ENCODE assay signal across 21 cellular contexts in the genomic region with DNA sequence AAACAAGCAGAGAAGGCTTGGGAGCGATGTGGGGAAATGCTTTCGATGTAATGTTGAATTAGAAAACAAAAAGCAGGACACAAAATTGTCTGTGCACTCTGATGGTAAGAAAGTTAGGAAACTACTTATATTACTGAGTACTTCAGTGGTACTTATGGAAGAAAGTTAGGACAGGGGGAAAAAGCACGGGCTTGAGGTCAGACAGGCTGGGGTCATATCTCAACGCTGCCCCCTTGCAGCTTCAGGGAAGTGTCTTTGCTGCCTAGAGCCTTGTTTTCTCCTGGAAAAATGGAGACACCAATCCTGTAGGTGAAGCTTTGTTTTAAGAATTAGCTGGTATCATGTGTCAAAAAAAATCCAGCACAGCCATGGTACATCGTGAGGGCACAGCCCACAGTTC. TPM values are rescaled to one million over a fixed set of nuclear protein-coding genes. Genes with fewer than 3 reads are reported as not detected.
DNase-seq lines count a peak whose midpoint lies in the region; ATAC-seq and TF ChIP-seq lines count a peak whose summit lies in the region.
"Had no signal": no experiment of that assay in that cellular context is flagged by ENCODE, and none has a peak within 500 bp of the region (broad histone marks: within the 10 kb centered on the region; RNA-seq: fewer than 3 reads in every experiment).

No MANE protein-coding gene starts in this region.

- H3K56ac ChIP-seq in IMR-90 (ENCODE audit: extremely low read depth, insufficient read depth, low read length): peak overlapping the region; percentile 12

- H3K23ac ChIP-seq in IMR-90 (ENCODE audit: low read depth, low read length): peak overlapping the region; percentile 48

- H3K27me3 ChIP-seq in BE2C (no peaks in the 10 kb centered on the region), IMR-90 (ENCODE audit: control insufficient read depth, insufficient read depth, low read length) (no peaks in the 10 kb centered on the region), fibroblast of lung (ENCODE audit: control insufficient read depth, insufficient read depth, low read length) (no peaks in the 10 kb centered on the region), osteoblast (ENCODE audit: insufficient read depth, low read length) (no peaks in the 10 kb centered on the region)
- H3K27me3 ChIP-seq: adrenal gland had no signal

- H3K79me1 ChIP-seq in IMR-90 (ENCODE audit: low read depth in 1 of 2, low read length in 2 of 2): peaks cover 30 to 66% of the 10 kb centered on the region in 2 experiments; a peak in 3 of 4 replicates

- H3K27ac ChIP-seq in IMR-90 (ENCODE audit: insufficient read depth, low read length) (peak overlapping the region; percentile 92; the same call in 1 of the 2 replicates), fibroblast of lung (ENCODE audit: insufficient read depth, low read length) (no peak overlapping the region), osteoblast (ENCODE audit: low read depth, low read length) (no peak overlapping the region)

- H3K14ac ChIP-seq in IMR-90 (replicated peaks; ENCODE audit: low read depth, low read length): 0 out of 2 replicates have a peak overlapping the region, but pooled peaks have one; percentile 34

- peak overlapping the region; percentile 82 for H3K18ac ChIP-seq in IMR-90 (ENCODE audit: low read depth, low read length)

- dilution Hi-C loops in IMR-90 (cut with HindIII; ENCODE audit: low sequenced_read_pairs, unreplicated experiment): no loop called here

- H3K4me1 ChIP-seq in BE2C: peaks cover 31% of the 10 kb centered on the region
- peaks cover 39% of the 10 kb centered on the region for H3K4me1 ChIP-seq in IMR-90 (ENCODE audit: control insufficient read depth, insufficient read depth, low read length)
- peaks cover 16% of the 10 kb centered on the region for H3K4me1 ChIP-seq in fibroblast of lung (ENCODE audit: control insufficient read depth, extremely low read depth, insufficient read depth, low read length)
- peaks cover 13% of the 10 kb centered on the region for H3K4me1 ChIP-seq in osteoblast (ENCODE audit: insufficient read depth, low read length)

- peak overlapping the region; percentile 10 for H2BK120ac ChIP-seq in IMR-90 (ENCODE audit: low read depth, low read length)

- peak overlapping the region; percentile 52; the same call in 1 of the 2 replicates for H4K91ac ChIP-seq in IMR-90 (ENCODE audit: insufficient read depth, low read depth, low read length)

- no peak overlapping the region for H2AFZ ChIP-seq in IMR-90 (replicated peaks; ENCODE audit: low read length, poor library complexity)
- peak overlapping the region; percentile 27 for H2AFZ ChIP-seq in fibroblast of lung (ENCODE audit: low read length)
- peak overlapping the region; percentile 60 for H2AFZ ChIP-seq in osteoblast (ENCODE audit: low read length)

- in situ Hi-C loops in IMR-90 (cut with MboI; ENCODE audit: low sequenced_read_pairs): no loop called here

- TF ChIP-seq RAD21 in IMR-90 (IDR thresholded peaks at IDR 0.05; ENCODE audit: low read length): no peak

- no peaks in the 10 kb centered on the region for H4K20me1 ChIP-seq in IMR-90 (ENCODE audit: insufficient read depth, low read length)
- no peaks in the 10 kb centered on the region for H4K20me1 ChIP-seq in fibroblast of lung (ENCODE audit: control insufficient read depth, extremely low read depth, insufficient read depth, low read length)
- H4K20me1 ChIP-seq in osteoblast (ENCODE audit: insufficient read depth, low read length): no peaks in the 10 kb centered on the region

- H4K5ac ChIP-seq in IMR-90 (ENCODE audit: low read depth, low read length): peak overlapping the region; percentile 93

- no peaks in the 10 kb centered on the region for H3K36me3 ChIP-seq in BE2C
- H3K36me3 ChIP-seq in IMR-90 (ENCODE audit: control insufficient read depth, insufficient read depth, low read length): no peaks in the 10 kb centered on the region
- no peaks in the 10 kb centered on the region for H3K36me3 ChIP-seq in fibroblast of lung (ENCODE audit: control insufficient read depth, insufficient read depth, low read length)
- no peaks in the 10 kb centered on the region for H3K36me3 ChIP-seq in osteoblast (ENCODE audit: insufficient read depth, low read length)
- H3K36me3 ChIP-seq: adrenal gland had no signal

- BruUV-seq in IMR-90 (replicated peaks; lab: Mats Ljungman, UMichigan): no TSS peak

- H4K8ac ChIP-seq in IMR-90 (ENCODE audit: low read depth in 2 of 2, low read length in 2 of 2): peak overlapping the region; percentile 23 to 71

- H2BK20ac ChIP-seq in IMR-90 (ENCODE audit: low read depth, low read length): peak overlapping the region; percentile 10; the same call in 1 of the 2 replicates

- POLR2A ChIA-PET in IMR-90 (lab: Charles Lee; ENCODE audit: unreplicated experiment): no interaction called here

- peak overlapping the region; percentile 60; the same call in 1 of the 3 replicates for H2BK15ac ChIP-seq in IMR-90 (ENCODE audit: low read depth, low read length)

- H3K4me3 ChIP-seq in BE2C (ENCODE audit: low read depth, low read length) (no peak overlapping the region), IMR-90 (ENCODE audit: insufficient read depth, low read depth, low read length) (no peak overlapping the region), fibroblast of lung (replicated peaks in 1 of 4; ENCODE audit: control extremely low read depth in 1 of 4, insufficient read depth in 1 of 4, low read depth in 3 of 4, low read length in 4 of 4) (no peak overlapping the region), osteoblast (ENCODE audit: insufficient read depth, low read length) (no peak overlapping the region)
- H3K4me3 ChIP-seq: adrenal gland, GM12878 had no signal

- 0 out of 2 replicates have a peak overlapping the region, but pooled peaks have one; percentile 33 for H2AK5ac ChIP-seq in IMR-90 (ENCODE audit: low read depth, low read length)

- CTCF ChIA-PET in IMR-90 (lab: Yijun Ruan, JAX): interaction anchor here (0.5 to 2.8 kb wide), 3 partner anchors 9 to 211 kb away, joined by 3 to 8 read pairs (median 3); no protein-coding TSS in a partner anchor

- H3K9ac ChIP-seq in IMR-90 (ENCODE audit: low read depth, low read length) (peak overlapping the region; percentile 37), fibroblast of lung (ENCODE audit: insufficient read depth, low read length) (no peak overlapping the region)

- H2BK5ac ChIP-seq in IMR-90 (ENCODE audit: low read depth, low read length, poor library complexity, severe bottlenecking): peak overlapping the region; percentile 11

- DNase-seq in BE2C (no peak), IMR-90 (no peak), fibroblast of lung (ENCODE audit: low read depth in 2 of 2) (no peak), osteoblast (ENCODE audit: insufficient read length, low spot score, missing footprints) (peak; percentile 76), NCI-H226 (no peak), SHP77 treated with DMSO at 0.1 percent for 48 hours (lab: John Stamatoyannopoulos, UW) (no peak)
- no peak for DNase-seq in activated CD4-positive, alpha-beta T cell treated with anti-CD3 and anti-CD28 coated beads, Interleukin-2, amount 50 U/mL, for 1 hour
- DNase-seq: activated CD4-positive, alpha-beta T cell treated with anti-CD3 and anti-CD28 coated beads, Interleukin-2, amount 10 ng/mL, durations not matched to agents 7 days and 5 days; activated CD8-positive, alpha-beta memory T cell treated with anti-CD3 and anti-CD28 coated beads, Interleukin-2, amount 50 U/mL, for 4 hours; activated effector memory CD4-positive, alpha-beta T cell treated with Interleukin-2 at 50 U/mL for 16 hours; adrenal gland; CD8-positive, alpha-beta T cell; central memory CD4-positive, alpha-beta T cell; DMS53; immature natural killer cell; NCI-H1436; NCI-H69; occipital lobe; retina; SIG-M5 had no signal

- H3K9me1 ChIP-seq in IMR-90 (ENCODE audit: insufficient read depth, low read length): peaks cover 29% of the 10 kb centered on the region

- WGBS in IMR-90 (ENCODE audit: extremely low coverage in 2 of 2, insufficient read length in 1 of 2), 2 experiments: 47% methylated on average over 3 of the region's 5 CpGs; no CpG with 5 or more reads in 1 of the 2 experiments

- H2AK9ac ChIP-seq in IMR-90 (replicated peaks; ENCODE audit: low read depth, low read length, poor library complexity): no peak overlapping the region

- H3K4me2 ChIP-seq in IMR-90 (ENCODE audit: low read depth, low read length) (peak overlapping the region; percentile 62), fibroblast of lung (ENCODE audit: extremely low read depth, insufficient read depth, low read length) (peak overlapping the region; percentile 13), osteoblast (ENCODE audit: insufficient read depth, low read length) (no peak overlapping the region)

- H3K9me3 ChIP-seq in BE2C: no peaks in the 10 kb centered on the region
- H3K9me3 ChIP-seq in IMR-90 (ENCODE audit: control insufficient read depth, insufficient read depth, low read length): no peaks in the 10 kb centered on the region
- H3K9me3 ChIP-seq in fibroblast of lung (ENCODE audit: control insufficient read depth, insufficient read depth, low read depth, low read length): no peaks in the 10 kb centered on the region
- H3K9me3 ChIP-seq in osteoblast (ENCODE audit: low read depth, low read length): no peaks in the 10 kb centered on the region
- H3K9me3 ChIP-seq: adrenal gland had no signal

- no peak for ATAC-seq in IMR-90 (ENCODE audit: low read depth)
- ATAC-seq: CD8-positive, alpha-beta T cell; GM12878 had no signal

- H3K79me2 ChIP-seq in fibroblast of lung (ENCODE audit: control insufficient read depth, insufficient read depth, low read length) (no peaks in the 10 kb centered on the region), osteoblast (ENCODE audit: insufficient read depth, low read length) (no peaks in the 10 kb centered on the region)

- no peak for TF ChIP-seq POLR2A in IMR-90 (IDR thresholded peaks at IDR 0.05; ENCODE audit: low read depth, low read length)

- H3K4ac ChIP-seq in IMR-90 (ENCODE audit: low read depth, low read length): peak overlapping the region; percentile 78

- intact Hi-C loops in IMR-90 (cut with micrococcal nuclease): loop anchor here (5.0 kb wide), 1 partner anchor 33 kb away; no protein-coding TSS in a partner anchor

- TF ChIP-seq CTCF in BE2C (IDR thresholded peaks at IDR 0.05; ENCODE audit: low read depth, low read length) (peak; percentile 38; the same call in 1 of the 2 replicates), IMR-90 (conservative IDR thresholded peaks at IDR 0.05; ENCODE audit: low read depth, low read length) (no peak), fibroblast of lung (conservative IDR thresholded peaks at IDR 0.05 in 1 of 2, IDR thresholded peaks at IDR 0.05 in 1 of 2; ENCODE audit: low read depth in 1 of 2, low read length in 2 of 2) (peak in 1 of 2 donors; percentile 4), osteoblast (IDR thresholded peaks at IDR 0.05; ENCODE audit: extremely low read depth, low read depth, low read length) (no peak)

RNA-seq across cellular contexts. Expression of gene NEURL1B, which starts 23.0 kb away (rescaled TPM):
- 2.4 TPM for polyA plus RNA-seq in BE2C (2012; ENCODE audit: insufficient read depth, insufficient read length, low read depth)
- 1.8 and 1.9 TPM in 2 replicates for total RNA-seq in IMR-90 (2012; rRNA removed)
- polyA plus RNA-seq in IMR-90 (2012; rRNA removed): 2.6 and 2.8 TPM in 2 replicates
- 1.6 and 1.9 TPM in 2 replicates for polyA plus RNA-seq in IMR-90 (2012; cell fraction: cytosol; rRNA removed)
- polyA plus RNA-seq in IMR-90 (2012; cell fraction: nucleus; rRNA removed; ENCODE audit: low replicate concordance): 3.9 and 5.7 TPM in 2 replicates
- 2.6 and 6.1 TPM in 2 replicates for total RNA-seq in fibroblast of lung
- polyA plus RNA-seq in fibroblast of lung: 5.0 and 5.5 TPM in 2 replicates
- polyA plus RNA-seq in fibroblast of lung (2012): 6.6 and 6.8 TPM in 2 replicates
- polyA minus RNA-seq in fibroblast of lung (ENCODE audit: low replicate concordance): 8.7 and 9.3 TPM in 2 replicates
- 0.29 and 0.36 TPM in 2 replicates for total RNA-seq in osteoblast
